ENCODE assay signal across 16 cellular contexts in the genomic region with DNA sequence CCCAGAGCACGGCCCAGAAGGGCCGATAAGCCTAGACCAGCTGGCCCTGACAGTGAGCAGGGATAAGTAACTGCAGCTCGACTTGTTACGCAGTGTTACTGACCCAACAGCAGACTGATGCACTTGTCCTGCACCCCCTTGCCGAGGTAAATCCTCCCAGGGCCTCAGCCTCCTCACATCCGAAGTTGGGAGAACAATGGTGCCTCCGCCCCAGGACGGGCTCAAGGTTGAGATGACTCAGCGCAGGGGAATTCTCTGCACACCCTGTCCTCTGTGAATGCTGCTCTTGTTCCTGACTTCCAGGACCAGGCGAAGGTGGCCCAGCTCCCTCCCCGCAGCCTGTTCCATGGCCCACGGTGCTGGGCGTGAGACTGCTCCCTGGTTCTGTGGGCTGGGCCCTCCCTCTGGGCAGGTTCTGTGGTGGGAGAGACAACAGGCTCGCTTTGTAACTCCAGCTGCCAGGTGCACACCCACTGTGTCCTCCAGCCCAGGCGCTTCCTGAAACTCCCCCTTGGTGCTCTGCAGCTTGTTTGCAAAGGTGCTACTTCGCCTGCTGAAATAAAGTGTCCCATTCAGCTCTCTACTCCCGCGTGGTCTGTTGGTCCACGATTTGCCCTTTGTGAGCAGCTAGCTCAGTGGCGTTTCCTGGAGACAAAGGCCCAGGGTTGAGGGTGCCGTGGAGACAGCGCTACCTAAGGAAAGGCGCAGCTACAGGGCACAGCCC. TPM values are rescaled to one million over a fixed set of nuclear protein-coding genes. Genes with fewer than 3 reads are reported as not detected.
DNase-seq lines count a peak whose midpoint lies in the region; ATAC-seq, FAIRE-seq and TF ChIP-seq lines count a peak whose summit lies in the region.
"Had no signal": no experiment of that assay in that cellular context is flagged by ENCODE, and none has a peak within 500 bp of the region (broad histone marks: within the 10 kb centered on the region; RNA-seq: fewer than 3 reads in every experiment).

No MANE protein-coding gene starts in this region.

- H3K27me3 ChIP-seq in heart left ventricle (peaks cover 1 to 17% (median 9%) of the 10 kb centered on the region in 9 donors), RWPE2 (ENCODE audit: insufficient read depth, poor library complexity, severe bottlenecking) (peaks cover 7% of the 10 kb centered on the region), hepatocyte (peaks cover 7% of the 10 kb centered on the region), thyroid gland (no peaks in the 10 kb centered on the region)
- H3K27me3 ChIP-seq: uterus had no signal

- peaks cover 0 to 14% (median 1%) of the 10 kb centered on the region in 12 donors for H3K4me1 ChIP-seq in heart left ventricle
- H3K4me1 ChIP-seq in RWPE2 (ENCODE audit: insufficient read depth, poor library complexity, severe bottlenecking): peaks cover 16% of the 10 kb centered on the region
- H3K4me1 ChIP-seq in hepatocyte (ENCODE audit: insufficient read depth): no peaks in the 10 kb centered on the region
- H3K4me1 ChIP-seq in thyroid gland: peaks cover 0 to 13% of the 10 kb centered on the region in 2 donors
- H3K4me1 ChIP-seq: uterus had no signal

- H3K9me3 ChIP-seq in heart left ventricle: no peaks in the 10 kb centered on the region
- peaks cover 5% of the 10 kb centered on the region for H3K9me3 ChIP-seq in RWPE2 (ENCODE audit: severe bottlenecking)
- no peaks in the 10 kb centered on the region for H3K9me3 ChIP-seq in hepatocyte (ENCODE audit: low read depth)
- H3K9me3 ChIP-seq in thyroid gland: no peaks in the 10 kb centered on the region

- no peak overlapping the region for H2AFZ ChIP-seq in hepatocyte

- no peak overlapping the region for H3K27ac ChIP-seq in heart left ventricle
- H3K27ac ChIP-seq in RWPE2 (ENCODE audit: poor library complexity, severe bottlenecking): peak overlapping the region; percentile 36
- H3K27ac ChIP-seq in hepatocyte: no peak overlapping the region
- H3K27ac ChIP-seq in thyroid gland: no peak overlapping the region
- H3K27ac ChIP-seq: uterus had no signal

- no peak for DNase-seq in heart left ventricle
- DNase-seq in cardiac septum (ENCODE audit: low spot score): no peak
- peak; percentile 84 for DNase-seq in RWPE2 (ENCODE audit: low spot score)
- DNase-seq in hepatocyte (ENCODE audit: low spot score): peak; percentile 45
- DNase-seq in urothelium cell line (ENCODE audit: low spot score): peak; percentile 96
- DNase-seq in thyroid gland: no peak
- DNase-seq in GM13977 (ENCODE audit: low spot score): no peak
- DNase-seq: activated CD4-positive, alpha-beta T cell treated with anti-CD3 and anti-CD28 coated beads, Interleukin-2, amount 10 ng/mL, durations not matched to agents 7 days and 5 days; activated gamma-delta T cell; immature natural killer cell; Kasumi-1; natural killer cell; NCI-H510A; T-cell; uterus had no signal

- no peaks in the 10 kb centered on the region for H4K20me1 ChIP-seq in hepatocyte (ENCODE audit: insufficient read depth, poor library complexity, severe bottlenecking)

- no peaks in the 10 kb centered on the region for H3K79me2 ChIP-seq in hepatocyte

- ATAC-seq in heart left ventricle (peak in 3 of 4 donors; percentile 5 to 34 (median 25)), RWPE2 (ENCODE audit: low read depth) (peak; percentile 82), HG02571 (IDR thresholded peaks at IDR 0.05; ENCODE audit: unreplicated experiment) (no peak)
- ATAC-seq: natural killer cell, T-cell had no signal

- FAIRE-seq in urothelium cell line (lab: Jason Lieb, UNC): peak; percentile 99

- in situ Hi-C loops in GM13977 (cut with MboI; ENCODE audit: low pct_unique_long_range_greater_than_20kb, low sequenced_read_pairs, unreplicated experiment): no loop called here

- no peaks in the 10 kb centered on the region for H3K9me2 ChIP-seq in hepatocyte (replicated peaks; ENCODE audit: insufficient read depth)

- H3K36me3 ChIP-seq in heart left ventricle (no peaks in the 10 kb centered on the region), RWPE2 (ENCODE audit: low read depth) (no peaks in the 10 kb centered on the region), hepatocyte (replicated peaks; ENCODE audit: insufficient read depth, low read depth) (no peaks in the 10 kb centered on the region), thyroid gland (no peaks in the 10 kb centered on the region)
- H3K36me3 ChIP-seq: uterus had no signal

- no peak overlapping the region for H3K4me2 ChIP-seq in hepatocyte

- no peak for TF ChIP-seq POLR2A in heart left ventricle (IDR thresholded peaks at IDR 0.05)
- TF ChIP-seq POLR2A in thyroid gland (IDR thresholded peaks at IDR 0.05): no peak

- no peak overlapping the region for H3K4me3 ChIP-seq in heart left ventricle
- no peak overlapping the region for H3K4me3 ChIP-seq in RWPE2 (ENCODE audit: severe bottlenecking)
- H3K4me3 ChIP-seq in hepatocyte: no peak overlapping the region
- H3K4me3 ChIP-seq in thyroid gland (replicated peaks in 1 of 3): no peak overlapping the region
- H3K4me3 ChIP-seq: uterus had no signal

- 68 to 82% (median 77%) methylated on average over 19 to 23 of the region's 23 CpGs for WGBS in heart left ventricle, 4 donors
- 78% methylated on average over 23 of the region's 23 CpGs for WGBS in hepatocyte (ENCODE audit: low lambda C conversion rate, missing lambda C conversion rate)
- WGBS in thyroid gland, 2 donors: 83 to 84% methylated on average over 16 to 18 of the region's 23 CpGs

- intact Hi-C loops in heart left ventricle (cut with DNase I): loop anchor here in 1 of 10 donors (10.0 kb wide), 1 partner anchor 484 kb away; no protein-coding TSS in a partner anchor
- intact Hi-C loops in cardiac septum (cut with DNase I): no loop called here
- intact Hi-C loops in thyroid gland (cut with DNase I): no loop called here

- TF ChIP-seq CTCF in heart left ventricle (IDR thresholded peaks at IDR 0.05) (no peak), RWPE2 (IDR thresholded peaks at IDR 0.05; ENCODE audit: poor library complexity, severe bottlenecking) (no peak), hepatocyte (IDR thresholded peaks at IDR 0.05; ENCODE audit: poor library complexity) (no peak), thyroid gland (IDR thresholded peaks at IDR 0.05) (no peak), GM13977 (IDR thresholded peaks at IDR 0.05; ENCODE audit: extremely low read depth, insufficient read depth, missing control alignments) (no peak)

RNA-seq across cellular contexts. Expression of gene SLC6A19, which starts 40.1 kb away (rescaled TPM):
- total RNA-seq in heart left ventricle: not detected
- not detected for polyA plus RNA-seq in heart left ventricle
- total RNA-seq in cardiac septum: 0.05 TPM
- total RNA-seq in hepatocyte: 5.2 and 6.7 TPM in 2 replicates
- polyA plus RNA-seq in hepatocyte: 4.8 and 5.8 TPM in 2 replicates
- not detected for total RNA-seq in thyroid gland
- total RNA-seq: activated CD4-positive, alpha-beta T cell treated with anti-CD3 and anti-CD28 coated beads, Interleukin-2, amount 10 ng/mL, durations not matched to agents 7 days and 5 days; natural killer cell had no signal
- polyA plus RNA-seq: immature natural killer cell had no signal

RNA-seq across cellular contexts. Expression of gene SLC12A7, which starts 49.4 kb away (rescaled TPM):
- total RNA-seq in heart left ventricle: 100 to 1,000 TPM in 7 of 9 donors, 10 to 100 TPM in 2; 77.0 to 159 (median 132) TPM
- 10 to 100 TPM; 66.3 to 74.5 TPM for polyA plus RNA-seq in heart left ventricle
- 127 TPM for total RNA-seq in cardiac septum
- 19.7 and 30.2 TPM in 2 replicates for total RNA-seq in hepatocyte
- 31.3 and 34.3 TPM in 2 replicates for polyA plus RNA-seq in hepatocyte
- 10 to 100 TPM; 26.1 to 41.6 (median 29.1) TPM for total RNA-seq in thyroid gland

Comparison
In these comparisons a context has a peak if more than half of its experiments do, and no peak if none do; other contexts are left out.
1. DNase-seq: peak in RWPE2 (single experiment), hepatocyte (single experiment) and urothelium cell line (single experiment); none in heart left ventricle (0 of 5), cardiac septum (single experiment), thyroid gland (0 of 2) and GM13977 (single experiment).